In the genomic region with DNA sequence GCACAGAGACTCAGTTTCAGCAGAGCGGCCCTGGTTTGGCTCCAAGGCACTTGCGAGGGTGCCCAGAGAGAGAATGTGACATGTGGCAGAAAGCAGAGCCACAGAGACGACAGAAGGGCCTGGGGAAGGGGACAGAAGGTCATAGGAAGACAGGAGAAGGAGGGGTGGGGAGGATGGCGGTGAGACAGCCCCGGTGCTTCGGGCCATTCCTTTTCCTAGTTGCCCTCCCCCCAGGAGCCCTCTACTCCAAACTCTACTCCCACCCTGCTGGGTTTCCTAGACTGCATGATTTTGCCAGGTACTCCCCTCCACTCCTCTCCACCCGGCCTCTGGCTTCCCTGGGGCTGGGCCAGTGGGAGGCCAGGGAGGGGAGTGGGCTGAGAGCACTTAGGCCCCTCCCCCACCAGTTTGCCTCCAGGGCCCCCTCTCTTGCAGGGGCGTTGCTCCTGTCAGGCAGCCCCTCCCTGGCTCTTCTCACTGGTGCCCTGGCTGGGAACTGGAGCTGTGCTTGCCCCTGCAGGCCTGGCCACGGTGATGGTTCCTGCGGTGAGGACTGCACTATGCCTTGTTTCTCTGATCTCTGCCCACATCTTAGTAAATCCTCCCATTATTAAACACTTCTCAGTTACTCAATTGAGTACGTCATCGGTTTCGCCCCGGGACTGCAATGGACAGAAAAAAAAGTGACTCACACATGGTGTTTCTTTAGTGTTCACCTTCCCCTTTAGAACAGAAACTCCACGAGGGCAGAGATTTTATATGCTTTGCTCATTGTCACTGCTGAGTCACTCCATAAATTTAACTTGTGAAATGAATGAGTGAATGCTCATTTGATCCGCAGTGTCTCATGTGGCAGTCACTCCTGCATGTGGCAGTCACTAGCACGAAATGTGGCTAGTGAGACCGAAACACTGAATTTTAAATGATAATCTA, we compare ENCODE assay signal across 1 cellular context.
A peak's percentile ranks its signal among the peaks of the same experiment; 100 is the strongest.
TF ChIP-seq lines count a peak whose summit lies in the region.

No MANE protein-coding gene starts in this region.

TF ChIP-seq in HepG2, 621 proteins besides CTCF, POLR2A, EP300 and RAD21 (continued from another document and continues in another):
- TF ChIP-seq, protein P1, sequence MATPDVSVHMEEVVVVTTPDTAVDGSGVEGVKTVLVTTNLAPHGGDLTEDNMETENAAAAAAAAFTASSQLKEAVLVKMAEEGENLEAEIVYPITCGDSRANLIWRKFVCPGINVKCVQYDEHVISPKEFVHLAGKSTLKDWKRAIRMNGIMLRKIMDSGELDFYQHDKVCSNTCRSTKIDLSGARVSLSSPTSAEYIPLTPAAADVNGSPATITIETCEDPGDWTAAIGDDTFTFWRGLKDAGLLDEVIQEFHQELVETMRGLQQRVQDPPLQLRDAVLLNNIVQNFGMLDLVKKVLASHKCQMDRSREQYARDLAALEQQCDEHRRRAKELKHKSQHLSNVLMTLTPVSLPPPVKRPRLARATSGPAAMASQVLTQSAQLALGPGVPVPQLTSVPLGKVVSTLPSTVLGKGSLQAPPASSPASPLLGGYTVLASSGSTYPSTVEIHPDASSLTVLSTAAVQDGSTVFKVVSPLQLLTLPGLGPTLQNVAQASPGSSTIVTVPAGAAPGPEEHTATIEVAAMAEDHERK (CRISPR knock-in tag; IDR thresholded peaks at IDR 0.05; ENCODE audit: low read depth) = no peak
- TF ChIP-seq, protein P2, sequence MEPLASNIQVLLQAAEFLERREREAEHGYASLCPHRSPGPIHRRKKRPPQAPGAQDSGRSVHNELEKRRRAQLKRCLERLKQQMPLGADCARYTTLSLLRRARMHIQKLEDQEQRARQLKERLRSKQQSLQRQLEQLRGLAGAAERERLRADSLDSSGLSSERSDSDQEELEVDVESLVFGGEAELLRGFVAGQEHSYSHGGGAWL (CRISPR knock-in tag; IDR thresholded peaks at IDR 0.05) = no peak
- TF ChIP-seq ZNF383 (CRISPR knock-in tag; IDR thresholded peaks at IDR 0.05; ENCODE audit: borderline replicate concordance) (no peak), ZNF780A (CRISPR knock-in tag; IDR thresholded peaks at IDR 0.05) (no peak), TP53 (CRISPR knock-in tag; conservative IDR thresholded peaks at IDR 0.05) (no peak), U2AF1 (optimal IDR thresholded peaks at IDR 0.05; ENCODE audit: low read depth, low read length) (no peak), PAX8 (CRISPR knock-in tag; IDR thresholded peaks at IDR 0.05; ENCODE audit: borderline replicate concordance) (no peak), KLF16 (CRISPR knock-in tag; IDR thresholded peaks at IDR 0.05) (no peak), GABPB1 (CRISPR knock-in tag; IDR thresholded peaks at IDR 0.05) (0 out of 2 replicates have a peak, but pooled peaks have one; percentile 30), ZNF577 (CRISPR knock-in tag; IDR thresholded peaks at IDR 0.05; ENCODE audit: borderline replicate concordance, low read depth) (no peak), RFX5 (IDR thresholded peaks at IDR 0.05; ENCODE audit: low read depth, low read length) (no peak), GTF2F1 (IDR thresholded peaks at IDR 0.05; ENCODE audit: low read length) (no peak), CHD2 (IDR thresholded peaks at IDR 0.05; ENCODE audit: low read depth, low read length) (no peak), NFE2L1 (CRISPR knock-in tag; IDR thresholded peaks at IDR 0.05; ENCODE audit: borderline replicate concordance) (no peak), HES4 (CRISPR knock-in tag; IDR thresholded peaks at IDR 0.05; ENCODE audit: borderline replicate concordance) (no peak), NFIC (IDR thresholded peaks at IDR 0.05; ENCODE audit: low read length) (no peak), MAF1 (CRISPR knock-in tag; IDR thresholded peaks at IDR 0.05; ENCODE audit: borderline replicate concordance) (no peak), ZNF44 (CRISPR knock-in tag; IDR thresholded peaks at IDR 0.05) (0 out of 2 replicates have a peak, but pooled peaks have one; percentile 34), ATF7 (IDR thresholded peaks at IDR 0.05) (peak; percentile 80), ATF7 (CRISPR knock-in tag; IDR thresholded peaks at IDR 0.05) (no peak; the same call in 1 of the 2 replicates), ZNF496 (CRISPR knock-in tag; IDR thresholded peaks at IDR 0.05; ENCODE audit: insufficient replicate concordance) (no peak), AGO1 (IDR thresholded peaks at IDR 0.05; ENCODE audit: low read depth, low read length, poor library complexity, severe bottlenecking) (peak; percentile 42), ZNF329 (CRISPR knock-in tag; IDR thresholded peaks at IDR 0.05; ENCODE audit: low read depth) (no peak)
- TF ChIP-seq, protein P3, sequence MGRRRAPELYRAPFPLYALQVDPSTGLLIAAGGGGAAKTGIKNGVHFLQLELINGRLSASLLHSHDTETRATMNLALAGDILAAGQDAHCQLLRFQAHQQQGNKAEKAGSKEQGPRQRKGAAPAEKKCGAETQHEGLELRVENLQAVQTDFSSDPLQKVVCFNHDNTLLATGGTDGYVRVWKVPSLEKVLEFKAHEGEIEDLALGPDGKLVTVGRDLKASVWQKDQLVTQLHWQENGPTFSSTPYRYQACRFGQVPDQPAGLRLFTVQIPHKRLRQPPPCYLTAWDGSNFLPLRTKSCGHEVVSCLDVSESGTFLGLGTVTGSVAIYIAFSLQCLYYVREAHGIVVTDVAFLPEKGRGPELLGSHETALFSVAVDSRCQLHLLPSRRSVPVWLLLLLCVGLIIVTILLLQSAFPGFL (CRISPR knock-in tag; IDR thresholded peaks at IDR 0.05) = no peak
- TF ChIP-seq, protein P4, sequence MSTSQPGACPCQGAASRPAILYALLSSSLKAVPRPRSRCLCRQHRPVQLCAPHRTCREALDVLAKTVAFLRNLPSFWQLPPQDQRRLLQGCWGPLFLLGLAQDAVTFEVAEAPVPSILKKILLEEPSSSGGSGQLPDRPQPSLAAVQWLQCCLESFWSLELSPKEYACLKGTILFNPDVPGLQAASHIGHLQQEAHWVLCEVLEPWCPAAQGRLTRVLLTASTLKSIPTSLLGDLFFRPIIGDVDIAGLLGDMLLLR (CRISPR knock-in tag; IDR thresholded peaks at IDR 0.05) = no peak
- TF ChIP-seq, protein P5, sequence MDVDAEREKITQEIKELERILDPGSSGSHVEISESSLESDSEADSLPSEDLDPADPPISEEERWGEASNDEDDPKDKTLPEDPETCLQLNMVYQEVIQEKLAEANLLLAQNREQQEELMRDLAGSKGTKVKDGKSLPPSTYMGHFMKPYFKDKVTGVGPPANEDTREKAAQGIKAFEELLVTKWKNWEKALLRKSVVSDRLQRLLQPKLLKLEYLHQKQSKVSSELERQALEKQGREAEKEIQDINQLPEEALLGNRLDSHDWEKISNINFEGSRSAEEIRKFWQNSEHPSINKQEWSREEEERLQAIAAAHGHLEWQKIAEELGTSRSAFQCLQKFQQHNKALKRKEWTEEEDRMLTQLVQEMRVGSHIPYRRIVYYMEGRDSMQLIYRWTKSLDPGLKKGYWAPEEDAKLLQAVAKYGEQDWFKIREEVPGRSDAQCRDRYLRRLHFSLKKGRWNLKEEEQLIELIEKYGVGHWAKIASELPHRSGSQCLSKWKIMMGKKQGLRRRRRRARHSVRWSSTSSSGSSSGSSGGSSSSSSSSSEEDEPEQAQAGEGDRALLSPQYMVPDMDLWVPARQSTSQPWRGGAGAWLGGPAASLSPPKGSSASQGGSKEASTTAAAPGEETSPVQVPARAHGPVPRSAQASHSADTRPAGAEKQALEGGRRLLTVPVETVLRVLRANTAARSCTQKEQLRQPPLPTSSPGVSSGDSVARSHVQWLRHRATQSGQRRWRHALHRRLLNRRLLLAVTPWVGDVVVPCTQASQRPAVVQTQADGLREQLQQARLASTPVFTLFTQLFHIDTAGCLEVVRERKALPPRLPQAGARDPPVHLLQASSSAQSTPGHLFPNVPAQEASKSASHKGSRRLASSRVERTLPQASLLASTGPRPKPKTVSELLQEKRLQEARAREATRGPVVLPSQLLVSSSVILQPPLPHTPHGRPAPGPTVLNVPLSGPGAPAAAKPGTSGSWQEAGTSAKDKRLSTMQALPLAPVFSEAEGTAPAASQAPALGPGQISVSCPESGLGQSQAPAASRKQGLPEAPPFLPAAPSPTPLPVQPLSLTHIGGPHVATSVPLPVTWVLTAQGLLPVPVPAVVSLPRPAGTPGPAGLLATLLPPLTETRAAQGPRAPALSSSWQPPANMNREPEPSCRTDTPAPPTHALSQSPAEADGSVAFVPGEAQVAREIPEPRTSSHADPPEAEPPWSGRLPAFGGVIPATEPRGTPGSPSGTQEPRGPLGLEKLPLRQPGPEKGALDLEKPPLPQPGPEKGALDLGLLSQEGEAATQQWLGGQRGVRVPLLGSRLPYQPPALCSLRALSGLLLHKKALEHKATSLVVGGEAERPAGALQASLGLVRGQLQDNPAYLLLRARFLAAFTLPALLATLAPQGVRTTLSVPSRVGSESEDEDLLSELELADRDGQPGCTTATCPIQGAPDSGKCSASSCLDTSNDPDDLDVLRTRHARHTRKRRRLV (CRISPR knock-in tag; IDR thresholded peaks at IDR 0.05) = no peak
- TF ChIP-seq, protein P6, sequence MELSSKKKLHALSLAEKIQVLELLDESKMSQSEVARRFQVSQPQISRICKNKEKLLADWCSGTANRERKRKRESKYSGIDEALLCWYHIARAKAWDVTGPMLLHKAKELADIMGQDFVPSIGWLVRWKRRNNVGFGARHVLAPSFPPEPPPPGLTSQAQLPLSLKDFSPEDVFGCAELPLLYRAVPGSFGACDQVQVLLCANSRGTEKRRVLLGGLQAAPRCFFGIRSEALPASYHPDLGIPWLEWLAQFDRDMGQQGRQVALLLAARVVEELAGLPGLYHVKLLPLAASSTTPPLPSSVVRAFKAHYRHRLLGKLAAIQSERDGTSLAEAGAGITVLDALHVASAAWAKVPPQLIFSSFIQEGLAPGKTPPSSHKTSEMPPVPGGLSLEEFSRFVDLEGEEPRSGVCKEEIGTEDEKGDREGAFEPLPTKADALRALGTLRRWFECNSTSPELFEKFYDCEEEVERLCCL (CRISPR knock-in tag; IDR thresholded peaks at IDR 0.05; ENCODE audit: borderline replicate concordance) = no peak
- TF ChIP-seq, protein P7, sequence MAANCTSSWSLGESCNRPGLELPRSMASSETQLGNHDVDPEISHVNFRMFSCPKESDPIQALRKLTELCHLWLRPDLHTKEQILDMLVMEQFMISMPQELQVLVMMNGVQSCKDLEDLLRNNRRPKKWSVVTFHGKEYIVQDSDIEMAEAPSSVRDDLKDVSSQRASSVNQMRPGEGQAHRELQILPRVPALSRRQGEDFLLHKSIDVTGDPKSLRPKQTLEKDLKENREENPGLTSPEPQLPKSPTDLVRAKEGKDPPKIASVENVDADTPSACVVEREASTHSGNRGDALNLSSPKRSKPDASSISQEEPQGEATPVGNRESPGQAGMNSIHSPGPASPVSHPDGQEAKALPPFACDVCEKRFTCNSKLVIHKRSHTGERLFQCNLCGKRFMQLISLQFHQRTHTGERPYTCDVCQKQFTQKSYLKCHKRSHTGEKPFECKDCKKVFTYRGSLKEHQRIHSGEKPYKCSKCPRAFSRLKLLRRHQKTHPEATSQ (CRISPR knock-in tag; IDR thresholded peaks at IDR 0.05; ENCODE audit: borderline replicate concordance) = no peak
- TF ChIP-seq, protein P8, sequence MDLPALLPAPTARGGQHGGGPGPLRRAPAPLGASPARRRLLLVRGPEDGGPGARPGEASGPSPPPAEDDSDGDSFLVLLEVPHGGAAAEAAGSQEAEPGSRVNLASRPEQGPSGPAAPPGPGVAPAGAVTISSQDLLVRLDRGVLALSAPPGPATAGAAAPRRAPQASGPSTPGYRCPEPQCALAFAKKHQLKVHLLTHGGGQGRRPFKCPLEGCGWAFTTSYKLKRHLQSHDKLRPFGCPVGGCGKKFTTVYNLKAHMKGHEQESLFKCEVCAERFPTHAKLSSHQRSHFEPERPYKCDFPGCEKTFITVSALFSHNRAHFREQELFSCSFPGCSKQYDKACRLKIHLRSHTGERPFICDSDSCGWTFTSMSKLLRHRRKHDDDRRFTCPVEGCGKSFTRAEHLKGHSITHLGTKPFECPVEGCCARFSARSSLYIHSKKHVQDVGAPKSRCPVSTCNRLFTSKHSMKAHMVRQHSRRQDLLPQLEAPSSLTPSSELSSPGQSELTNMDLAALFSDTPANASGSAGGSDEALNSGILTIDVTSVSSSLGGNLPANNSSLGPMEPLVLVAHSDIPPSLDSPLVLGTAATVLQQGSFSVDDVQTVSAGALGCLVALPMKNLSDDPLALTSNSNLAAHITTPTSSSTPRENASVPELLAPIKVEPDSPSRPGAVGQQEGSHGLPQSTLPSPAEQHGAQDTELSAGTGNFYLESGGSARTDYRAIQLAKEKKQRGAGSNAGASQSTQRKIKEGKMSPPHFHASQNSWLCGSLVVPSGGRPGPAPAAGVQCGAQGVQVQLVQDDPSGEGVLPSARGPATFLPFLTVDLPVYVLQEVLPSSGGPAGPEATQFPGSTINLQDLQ (CRISPR knock-in tag; IDR thresholded peaks at IDR 0.05) = no peak
- TF ChIP-seq, protein P9, sequence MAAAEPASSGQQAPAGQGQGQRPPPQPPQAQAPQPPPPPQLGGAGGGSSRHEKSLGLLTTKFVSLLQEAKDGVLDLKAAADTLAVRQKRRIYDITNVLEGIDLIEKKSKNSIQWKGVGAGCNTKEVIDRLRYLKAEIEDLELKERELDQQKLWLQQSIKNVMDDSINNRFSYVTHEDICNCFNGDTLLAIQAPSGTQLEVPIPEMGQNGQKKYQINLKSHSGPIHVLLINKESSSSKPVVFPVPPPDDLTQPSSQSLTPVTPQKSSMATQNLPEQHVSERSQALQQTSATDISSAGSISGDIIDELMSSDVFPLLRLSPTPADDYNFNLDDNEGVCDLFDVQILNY (CRISPR knock-in tag; conservative IDR thresholded peaks at IDR 0.05) = no peak
- TF ChIP-seq, protein P10, sequence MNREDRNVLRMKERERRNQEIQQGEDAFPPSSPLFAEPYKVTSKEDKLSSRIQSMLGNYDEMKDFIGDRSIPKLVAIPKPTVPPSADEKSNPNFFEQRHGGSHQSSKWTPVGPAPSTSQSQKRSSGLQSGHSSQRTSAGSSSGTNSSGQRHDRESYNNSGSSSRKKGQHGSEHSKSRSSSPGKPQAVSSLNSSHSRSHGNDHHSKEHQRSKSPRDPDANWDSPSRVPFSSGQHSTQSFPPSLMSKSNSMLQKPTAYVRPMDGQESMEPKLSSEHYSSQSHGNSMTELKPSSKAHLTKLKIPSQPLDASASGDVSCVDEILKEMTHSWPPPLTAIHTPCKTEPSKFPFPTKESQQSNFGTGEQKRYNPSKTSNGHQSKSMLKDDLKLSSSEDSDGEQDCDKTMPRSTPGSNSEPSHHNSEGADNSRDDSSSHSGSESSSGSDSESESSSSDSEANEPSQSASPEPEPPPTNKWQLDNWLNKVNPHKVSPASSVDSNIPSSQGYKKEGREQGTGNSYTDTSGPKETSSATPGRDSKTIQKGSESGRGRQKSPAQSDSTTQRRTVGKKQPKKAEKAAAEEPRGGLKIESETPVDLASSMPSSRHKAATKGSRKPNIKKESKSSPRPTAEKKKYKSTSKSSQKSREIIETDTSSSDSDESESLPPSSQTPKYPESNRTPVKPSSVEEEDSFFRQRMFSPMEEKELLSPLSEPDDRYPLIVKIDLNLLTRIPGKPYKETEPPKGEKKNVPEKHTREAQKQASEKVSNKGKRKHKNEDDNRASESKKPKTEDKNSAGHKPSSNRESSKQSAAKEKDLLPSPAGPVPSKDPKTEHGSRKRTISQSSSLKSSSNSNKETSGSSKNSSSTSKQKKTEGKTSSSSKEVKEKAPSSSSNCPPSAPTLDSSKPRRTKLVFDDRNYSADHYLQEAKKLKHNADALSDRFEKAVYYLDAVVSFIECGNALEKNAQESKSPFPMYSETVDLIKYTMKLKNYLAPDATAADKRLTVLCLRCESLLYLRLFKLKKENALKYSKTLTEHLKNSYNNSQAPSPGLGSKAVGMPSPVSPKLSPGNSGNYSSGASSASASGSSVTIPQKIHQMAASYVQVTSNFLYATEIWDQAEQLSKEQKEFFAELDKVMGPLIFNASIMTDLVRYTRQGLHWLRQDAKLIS (CRISPR knock-in tag; IDR thresholded peaks at IDR 0.05) = no peak
- TF ChIP-seq, protein P11, sequence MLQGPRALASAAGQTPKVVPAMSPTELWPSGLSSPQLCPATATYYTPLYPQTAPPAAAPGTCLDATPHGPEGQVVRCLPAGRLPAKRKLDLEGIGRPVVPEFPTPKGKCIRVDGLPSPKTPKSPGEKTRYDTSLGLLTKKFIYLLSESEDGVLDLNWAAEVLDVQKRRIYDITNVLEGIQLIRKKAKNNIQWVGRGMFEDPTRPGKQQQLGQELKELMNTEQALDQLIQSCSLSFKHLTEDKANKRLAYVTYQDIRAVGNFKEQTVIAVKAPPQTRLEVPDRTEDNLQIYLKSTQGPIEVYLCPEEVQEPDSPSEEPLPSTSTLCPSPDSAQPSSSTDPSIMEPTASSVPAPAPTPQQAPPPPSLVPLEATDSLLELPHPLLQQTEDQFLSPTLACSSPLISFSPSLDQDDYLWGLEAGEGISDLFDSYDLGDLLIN (CRISPR knock-in tag; IDR thresholded peaks at IDR 0.05; ENCODE audit: borderline replicate concordance) = no peak
